ENCODE assay signal across 27 cellular contexts in the genomic region with DNA sequence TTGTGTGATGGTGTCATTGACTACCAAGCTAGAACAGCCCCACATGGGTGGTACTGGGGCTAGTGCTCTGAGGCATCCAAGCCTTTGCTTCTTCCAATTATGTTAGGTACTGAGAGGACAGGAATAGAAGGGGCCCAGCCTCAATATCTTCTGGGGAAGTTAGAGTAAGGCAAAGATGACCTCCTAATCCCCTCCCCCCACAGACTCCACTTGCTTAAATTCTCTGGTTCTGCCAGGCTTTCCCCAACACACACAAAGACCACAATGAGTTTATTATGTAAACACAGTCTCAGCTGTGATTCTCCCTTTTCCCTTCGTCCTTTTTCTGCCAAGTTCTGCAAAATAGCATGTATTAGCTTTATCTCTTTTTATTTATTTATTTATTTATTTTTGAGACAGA. TPM values are rescaled to one million over a fixed set of nuclear protein-coding genes. Genes with fewer than 3 reads are reported as not detected.
DNase-seq lines count a peak whose midpoint lies in the region; ATAC-seq and TF ChIP-seq lines count a peak whose summit lies in the region.
"Had no signal": no experiment of that assay in that cellular context is flagged by ENCODE, and none has a peak within 500 bp of the region (broad histone marks: within the 10 kb centered on the region; RNA-seq: fewer than 3 reads in every experiment).

No MANE protein-coding gene starts in this region.

- no peaks in the 10 kb centered on the region for H3K9me3 Mint-ChIP-seq in WTC11
- H3K9me3 Mint-ChIP-seq: central memory CD8-positive, alpha-beta T cell had no signal

- H3K4me1 ChIP-seq in GM23248 (ENCODE audit: insufficient read depth) (peaks cover 18% of the 10 kb centered on the region), neutrophil (ENCODE audit: control insufficient read depth in 1 of 2, insufficient read depth in 1 of 2, low read depth in 1 of 2, low read length in 1 of 2) (peaks cover 46 to 60% of the 10 kb centered on the region in 2 experiments), testis (peaks cover 10% of the 10 kb centered on the region)
- H3K4me1 ChIP-seq: BE2C had no signal

- peaks cover 5% of the 10 kb centered on the region for H3K36me3 Mint-ChIP-seq in WTC11

- H3K4me1 Mint-ChIP-seq in WTC11, result peaks cover 11% of the 10 kb centered on the region

- TF ChIP-seq POLR2A in testis (IDR thresholded peaks at IDR 0.05), result no peak

- peaks cover 55% of the 10 kb centered on the region for H3K27me3 Mint-ChIP-seq in WTC11 (ENCODE audit: low read depth)

- ATAC-seq in WTC11 (no peak), HG03095 (IDR thresholded peaks at IDR 0.05; ENCODE audit: unreplicated experiment) (no peak)
- ATAC-seq: heart right ventricle; left colon; naive thymus-derived CD4-positive, alpha-beta T cell had no signal

- no peak overlapping the region for H3K27ac Mint-ChIP-seq in WTC11
- H3K27ac Mint-ChIP-seq: naive thymus-derived CD4-positive, alpha-beta T cell; type B pancreatic cell had no signal

- no peaks in the 10 kb centered on the region for H3K36me3 ChIP-seq in GM23248 (ENCODE audit: low read depth)
- H3K36me3 ChIP-seq in neutrophil, result no peaks in the 10 kb centered on the region
- no peaks in the 10 kb centered on the region for H3K36me3 ChIP-seq in testis (ENCODE audit: low read depth, missing control alignments)
- H3K36me3 ChIP-seq: BE2C, heart right ventricle had no signal

- 61 to 77% methylated on average over 1 of the region's 1 CpG for WGBS in GM23248 (ENCODE audit: low coverage in 1 of 2, low lambda C conversion rate in 2 of 2, missing lambda C conversion rate in 2 of 2), 2 experiments
- WGBS in testis, 2 donors, result 24 to 48% methylated on average over 1 of the region's 1 CpG

- CTCF ChIA-PET in WTC11 (lab: Charles Lee), result interaction anchor here (0.7 kb wide), 1 partner anchor 72 kb away, joined by 3 read pairs; no protein-coding TSS in a partner anchor

- H3K4me2 ChIP-seq in GM23248 (ENCODE audit: unreplicated experiment), result no peak overlapping the region
- H3K4me2 ChIP-seq: smooth muscle cell had no signal

- no peak overlapping the region for H3K27ac ChIP-seq in GM23248
- H3K27ac ChIP-seq in angular gyrus (ENCODE audit: low read depth, low read length), result peak overlapping the region; percentile 73
- peak overlapping the region; percentile 51 for H3K27ac ChIP-seq in neutrophil
- H3K27ac ChIP-seq in testis, result no peak overlapping the region
- H3K27ac ChIP-seq: heart right ventricle, VCaP had no signal

- DNase-seq in GM23248 (peak; percentile 50), inferior parietal cortex (ENCODE audit: extremely low spot score) (peak; percentile 52), WTC11 (ENCODE audit: low spot score) (no peak), testis (no peak), germinal center (ENCODE audit: low spot score) (no peak)
- DNase-seq: activated CD4-positive, alpha-beta T cell treated with anti-CD3 and anti-CD28 coated beads for 48 hours; activated CD8-positive, alpha-beta memory T cell treated with anti-CD3 and anti-CD28 coated beads for 24 hours; activated effector memory CD4-positive, alpha-beta T cell treated with Interleukin-2 at 50 U/mL for 16 hours; BE2C; DMS79; heart right ventricle; KBM-7; left colon; mammary epithelial cell; naive thymus-derived CD4-positive, alpha-beta T cell; NCI-H1417 treated with DMSO at 0.1 percent for 48 hours; NCI-H2081; NCI-H226; NCI-H748 treated with DMSO at 0.1 percent for 48 hours; stimulated activated CD4-positive, alpha-beta T cell treated with anti-CD3 and anti-CD28 coated beads, Interleukin-2, amount 100 ng/mL, for 24 hours had no signal

- H3K27me3 ChIP-seq in GM23248 (replicated peaks; ENCODE audit: insufficient read depth) (no peaks in the 10 kb centered on the region), neutrophil (no peaks in the 10 kb centered on the region), testis (no peaks in the 10 kb centered on the region)

- H3K9me2 ChIP-seq in GM23248 (ENCODE audit: insufficient read depth), result no peaks in the 10 kb centered on the region

- no peak overlapping the region for H3K4me3 Mint-ChIP-seq in WTC11
- H3K4me3 Mint-ChIP-seq: central memory CD8-positive, alpha-beta T cell; naive thymus-derived CD4-positive, alpha-beta T cell; type B pancreatic cell had no signal

- H3K4me3 ChIP-seq in GM23248 (no peak overlapping the region), neutrophil (ENCODE audit: low read depth in 1 of 2, low read length in 1 of 2) (no peak overlapping the region), testis (no peak overlapping the region)
- H3K4me3 ChIP-seq: heart right ventricle, smooth muscle cell had no signal

- no peak for TF ChIP-seq CTCF in neutrophil (IDR thresholded peaks at IDR 0.05)
- TF ChIP-seq CTCF in WTC11 (IDR thresholded peaks at IDR 0.05), result no peak
- TF ChIP-seq CTCF in testis (IDR thresholded peaks at IDR 0.05), result no peak

- no peak overlapping the region for H2AFZ ChIP-seq in GM23248

- no peaks in the 10 kb centered on the region for H4K20me1 ChIP-seq in GM23248 (ENCODE audit: insufficient read depth)

- H3K9ac ChIP-seq in GM23248, result no peak overlapping the region

- intact Hi-C loops in testis (cut with DNase I; ENCODE audit: low total_unique reads), result no loop called here

- H3F3A ChIP-seq in GM23248 (ENCODE audit: insufficient read depth), result peaks cover 25% of the 10 kb centered on the region

- POLR2A ChIA-PET in WTC11 (lab: Charles Lee), result no interaction called here

- in situ Hi-C loops in GM23248 (cut with MboI), result no loop called here

- no peaks in the 10 kb centered on the region for H3K79me2 ChIP-seq in GM23248 (ENCODE audit: insufficient read depth)

- H3K9me3 ChIP-seq in GM23248 (ENCODE audit: low read depth) (no peaks in the 10 kb centered on the region), neutrophil (no peaks in the 10 kb centered on the region), testis (no peaks in the 10 kb centered on the region)
- H3K9me3 ChIP-seq: BE2C, heart right ventricle had no signal

TF ChIP-seq in WTC11, 78 proteins besides CTCF, POLR2A, EP300 and RAD21 (continues in another document):
- TF ChIP-seq NFATC4 (CRISPR knock-in tag; IDR thresholded peaks at IDR 0.05) (no peak), NFYB (CRISPR knock-in tag; conservative IDR thresholded peaks at IDR 0.05; ENCODE audit: low read depth) (no peak), ESRRA (CRISPR knock-in tag; IDR thresholded peaks at IDR 0.05; ENCODE audit: borderline replicate concordance) (no peak), HMGA2 (CRISPR knock-in tag; IDR thresholded peaks at IDR 0.05) (no peak), PRRX2 (CRISPR knock-in tag; IDR thresholded peaks at IDR 0.05) (no peak), OVOL2 (CRISPR knock-in tag; IDR thresholded peaks at IDR 0.05; ENCODE audit: borderline replicate concordance) (no peak), ZNF423 (CRISPR knock-in tag; IDR thresholded peaks at IDR 0.05) (no peak), NR1H2 (CRISPR knock-in tag; IDR thresholded peaks at IDR 0.05) (no peak)
- TF ChIP-seq, protein P1, sequence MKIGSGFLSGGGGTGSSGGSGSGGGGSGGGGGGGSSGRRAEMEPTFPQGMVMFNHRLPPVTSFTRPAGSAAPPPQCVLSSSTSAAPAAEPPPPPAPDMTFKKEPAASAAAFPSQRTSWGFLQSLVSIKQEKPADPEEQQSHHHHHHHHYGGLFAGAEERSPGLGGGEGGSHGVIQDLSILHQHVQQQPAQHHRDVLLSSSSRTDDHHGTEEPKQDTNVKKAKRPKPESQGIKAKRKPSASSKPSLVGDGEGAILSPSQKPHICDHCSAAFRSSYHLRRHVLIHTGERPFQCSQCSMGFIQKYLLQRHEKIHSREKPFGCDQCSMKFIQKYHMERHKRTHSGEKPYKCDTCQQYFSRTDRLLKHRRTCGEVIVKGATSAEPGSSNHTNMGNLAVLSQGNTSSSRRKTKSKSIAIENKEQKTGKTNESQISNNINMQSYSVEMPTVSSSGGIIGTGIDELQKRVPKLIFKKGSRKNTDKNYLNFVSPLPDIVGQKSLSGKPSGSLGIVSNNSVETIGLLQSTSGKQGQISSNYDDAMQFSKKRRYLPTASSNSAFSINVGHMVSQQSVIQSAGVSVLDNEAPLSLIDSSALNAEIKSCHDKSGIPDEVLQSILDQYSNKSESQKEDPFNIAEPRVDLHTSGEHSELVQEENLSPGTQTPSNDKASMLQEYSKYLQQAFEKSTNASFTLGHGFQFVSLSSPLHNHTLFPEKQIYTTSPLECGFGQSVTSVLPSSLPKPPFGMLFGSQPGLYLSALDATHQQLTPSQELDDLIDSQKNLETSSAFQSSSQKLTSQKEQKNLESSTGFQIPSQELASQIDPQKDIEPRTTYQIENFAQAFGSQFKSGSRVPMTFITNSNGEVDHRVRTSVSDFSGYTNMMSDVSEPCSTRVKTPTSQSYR (CRISPR knock-in tag; IDR thresholded peaks at IDR 0.05), result no peak
- TF ChIP-seq, protein P2, sequence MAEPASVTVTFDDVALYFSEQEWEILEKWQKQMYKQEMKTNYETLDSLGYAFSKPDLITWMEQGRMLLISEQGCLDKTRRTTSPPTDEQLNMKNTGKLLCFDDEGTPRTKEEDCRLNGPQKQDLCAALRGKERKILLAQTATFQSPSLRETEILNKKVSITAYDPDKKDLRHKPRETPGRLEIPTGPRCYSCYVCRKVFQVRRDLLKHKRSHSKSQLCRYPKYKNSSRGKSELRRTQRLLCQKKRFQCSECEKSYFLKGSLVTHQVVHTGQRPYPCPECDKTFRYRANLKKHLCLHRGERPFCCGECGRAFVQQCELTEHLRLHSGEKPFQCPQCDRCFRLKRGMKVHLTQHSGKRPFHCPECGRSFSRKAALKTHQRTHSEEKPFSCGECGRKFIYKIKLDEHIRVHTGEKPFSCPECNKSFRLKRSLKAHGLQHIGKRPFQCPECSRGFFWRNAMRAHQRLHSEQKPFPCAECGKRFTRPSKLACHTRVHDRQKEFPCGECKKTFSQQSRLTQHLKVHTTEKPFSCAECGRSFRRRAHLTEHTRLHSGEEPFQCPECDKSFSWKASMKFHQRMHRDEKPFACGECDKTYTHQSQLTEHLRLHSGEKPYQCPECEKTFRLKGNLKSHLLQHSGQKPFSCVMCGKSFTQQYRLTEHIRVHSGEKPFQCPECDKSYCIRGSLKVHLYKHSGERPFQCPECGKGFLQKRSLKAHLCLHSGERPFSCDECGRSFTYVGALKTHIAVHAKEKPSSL (CRISPR knock-in tag; conservative IDR thresholded peaks at IDR 0.05), result no peak

RNA-seq across cellular contexts. Expression of a gene that starts 3.1 kb away (rescaled TPM):
- total RNA-seq in GM23248 (2014; rRNA removed; shearing (Covaris generic)), result 1.5 and 1.6 TPM in 2 replicates
- 1.6 and 1.8 TPM in 2 replicates for polyA plus RNA-seq in GM23248 (2016; fragmentation: Nextera tagmentation; extraction: Ambion mirVana)
- total RNA-seq in WTC11 (2021), result 0.50 to 1.2 TPM (median 0.80 TPM) in 3 replicates
- under 1 TPM; 0.87 to 0.93 TPM for total RNA-seq in testis
- polyA plus RNA-seq in testis (ENCODE audit: insufficient read depth, low read depth, low replicate concordance), result 1.2 TPM
- polyA plus RNA-seq: naive thymus-derived CD4-positive, alpha-beta T cell had no signal

RNA-seq across cellular contexts. Expression of a gene that starts 33.7 kb away (rescaled TPM):
- 9.0 and 13.2 TPM in 2 replicates for total RNA-seq in GM23248 (2014; rRNA removed; shearing (Covaris generic))
- polyA plus RNA-seq in GM23248 (2016; fragmentation: Nextera tagmentation; extraction: Ambion mirVana) (13.8 and 14.0 TPM in 2 replicates), testis (ENCODE audit: insufficient read depth, low read depth, low replicate concordance) (10.9 TPM)
- total RNA-seq in WTC11 (2021) (10.5 to 13.1 TPM (median 11.7 TPM) in 3 replicates), testis (10 to 100 TPM; 22.1 to 24.7 TPM)

Comparison
In these comparisons a context has a peak if more than half of its experiments do, and no peak if none do; other contexts are left out.
1. DNase-seq: peak in GM23248 (single experiment) and inferior parietal cortex (single experiment); none in WTC11 (single experiment), testis (single experiment) and germinal center (single experiment).
2. H3K27ac ChIP-seq: peak in angular gyrus (single experiment) and neutrophil (single experiment); none in GM23248 (single experiment) and testis (0 of 2).